ENCODE assay signal across 9 cellular contexts in the genomic region with DNA sequence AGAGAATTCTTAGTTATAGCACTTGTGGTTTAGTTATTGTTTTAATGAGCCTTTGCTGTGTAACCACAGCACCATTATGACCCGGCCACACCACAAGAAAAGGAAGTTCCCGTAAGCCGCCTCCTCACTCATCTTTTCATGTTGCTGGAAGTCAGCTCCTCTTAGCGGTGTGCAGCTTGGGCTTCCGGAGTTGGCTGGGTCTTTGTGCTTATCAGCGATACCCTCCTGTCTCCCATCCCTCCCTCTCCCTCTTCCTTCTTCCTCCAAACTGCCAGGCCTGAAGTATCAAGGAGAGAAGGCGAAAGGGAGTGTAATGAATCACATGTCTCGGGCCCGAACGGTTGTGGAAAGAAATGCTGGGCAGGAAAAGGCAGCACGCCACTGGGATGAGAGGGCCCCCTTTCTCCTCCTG.
A peak's percentile ranks its signal among the peaks of the same experiment; 100 is the strongest.
DNase-seq lines count a peak whose midpoint lies in the region; ATAC-seq and TF ChIP-seq lines count a peak whose summit lies in the region.
"Had no signal": no experiment of that assay in that cellular context is flagged by ENCODE, and none has a peak within 500 bp of the region (broad histone marks: within the 10 kb centered on the region; RNA-seq: fewer than 3 reads in every experiment).

No MANE protein-coding gene starts in this region.

- no peaks in the 10 kb centered on the region for H3K9me3 Mint-ChIP-seq in neural crest cell
- H3K9me3 Mint-ChIP-seq: dendritic cell treated with granulocyte-macrophage colony-stimulating factor and Interleukin-4, amounts not matched to agents 40 ng/mL and 50 ng/mL, for 4 days had no signal

- no peak for TF ChIP-seq CTCF in neural crest cell (conservative IDR thresholded peaks at IDR 0.05)

- ATAC-seq in GM21367 (IDR thresholded peaks at IDR 0.05; ENCODE audit: unreplicated experiment) (peak; percentile 77), HG03571 (IDR thresholded peaks at IDR 0.05; ENCODE audit: unreplicated experiment) (peak; percentile 84)

- H3K4me1 Mint-ChIP-seq in neural crest cell: peaks cover 36% of the 10 kb centered on the region

- peak; percentile 99 for DNase-seq in CMK (ENCODE audit: low read depth)
- DNase-seq in activated T-cell treated with anti-CD3 and anti-CD28 coated beads for 24 hours (ENCODE audit: low read depth): peak; percentile 23
- no peak for DNase-seq in neural crest cell (ENCODE audit: low read depth, low spot score)
- no peak for DNase-seq in NCI-H146 treated with DMSO at 0.1 percent for 48 hours (lab: John Stamatoyannopoulos, UW; ENCODE audit: unreplicated experiment)
- no peak for DNase-seq in SHP77 (lab: John Stamatoyannopoulos, UW)
- no peak for DNase-seq in NCI-H2227 treated with DMSO at 0.1 percent for 48 hours (lab: John Stamatoyannopoulos, UW)

- H3K4me3 Mint-ChIP-seq in neural crest cell: no peak overlapping the region
- H3K4me3 Mint-ChIP-seq: dendritic cell treated with granulocyte-macrophage colony-stimulating factor and Interleukin-4, amounts not matched to agents 40 ng/mL and 50 ng/mL, for 4 days had no signal

- peak overlapping the region; percentile 97 for H3K27ac Mint-ChIP-seq in neural crest cell (ENCODE audit: unreplicated experiment)
- H3K27ac Mint-ChIP-seq: dendritic cell treated with granulocyte-macrophage colony-stimulating factor and Interleukin-4, amounts not matched to agents 40 ng/mL and 50 ng/mL, for 4 days had no signal

- no peaks in the 10 kb centered on the region for H3K36me3 Mint-ChIP-seq in neural crest cell (ENCODE audit: low read depth)

- no peaks in the 10 kb centered on the region for H3K27me3 Mint-ChIP-seq in neural crest cell (ENCODE audit: low read depth)

Comparison
In these comparisons a context has a peak if more than half of its experiments do, and no peak if none do; other contexts are left out.
1. DNase-seq: peak in CMK (single experiment) and activated T-cell treated with anti-CD3 and anti-CD28 coated beads for 24 hours (single experiment); none in neural crest cell (single experiment), NCI-H146 treated with DMSO at 0.1 percent for 48 hours (single experiment), SHP77 (0 of 2) and NCI-H2227 treated with DMSO at 0.1 percent for 48 hours (single experiment).